In the genomic region with DNA sequence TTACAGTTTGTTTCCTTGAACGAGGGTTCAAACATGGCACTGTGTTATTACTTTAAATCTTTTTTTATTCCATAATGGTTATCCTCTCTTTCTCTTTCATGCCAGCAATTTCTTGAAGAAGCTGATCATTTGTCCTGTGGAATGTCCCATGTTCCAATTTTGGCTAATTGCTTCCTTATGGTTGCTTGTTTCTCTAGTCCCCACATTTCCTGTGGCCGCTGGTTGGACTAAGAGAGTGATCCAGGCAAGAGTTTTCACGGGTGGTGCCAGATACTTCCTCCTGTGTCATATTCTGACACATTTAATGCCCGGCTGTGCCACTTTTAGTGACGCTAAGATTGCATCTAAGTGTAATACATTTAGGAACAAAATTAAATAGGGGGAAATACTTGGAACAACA, we compare ENCODE assay signal across 1 cellular context.
TF ChIP-seq lines count a peak whose summit lies in the region.

No MANE protein-coding gene starts in this region.

TF ChIP-seq in SK-N-SH treated with all-trans-retinoic acid at 6 μM for 48 hours, 23 proteins besides CTCF, POLR2A, EP300 and RAD21 (continued from another document):
- no peak for TF ChIP-seq GLIS3 (CRISPR knock-in tag; IDR thresholded peaks at IDR 0.05)
